In the genomic region with DNA sequence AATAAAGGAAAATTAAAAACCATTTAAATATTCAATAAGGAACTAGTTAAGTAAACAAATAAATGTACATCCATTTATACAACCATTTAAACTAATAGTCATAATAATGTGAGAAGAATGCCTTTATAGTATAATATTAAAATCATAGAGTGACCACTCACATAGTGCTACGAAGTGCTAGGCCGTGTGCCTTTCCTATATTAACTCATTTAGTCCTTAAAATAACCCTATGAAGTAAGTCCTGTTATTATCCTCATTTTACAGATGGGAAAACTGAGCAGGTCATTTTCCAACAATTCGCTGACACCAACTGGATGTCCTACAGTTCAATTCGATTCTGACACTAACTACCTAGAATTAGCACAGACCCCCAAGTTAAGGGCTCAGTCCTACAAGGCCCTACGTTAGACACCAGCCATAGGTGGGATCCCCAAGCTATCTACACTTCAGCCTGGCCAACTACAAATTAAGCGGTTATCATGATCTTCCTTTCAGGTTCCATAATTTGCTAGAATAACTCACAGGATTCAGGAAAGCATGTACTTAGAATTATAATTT, we compare ENCODE assay signal across 18 cellular contexts. TPM values are rescaled to one million over a fixed set of nuclear protein-coding genes. Genes with fewer than 3 reads are reported as not detected.
A peak's percentile ranks its signal among the peaks of the same experiment; 100 is the strongest.
DNase-seq lines count a peak whose midpoint lies in the region; ATAC-seq, FAIRE-seq and TF ChIP-seq lines count a peak whose summit lies in the region.
"Had no signal": no experiment of that assay in that cellular context is flagged by ENCODE, and none has a peak within 500 bp of the region (broad histone marks: within the 10 kb centered on the region; RNA-seq: fewer than 3 reads in every experiment).

No MANE protein-coding gene starts in this region.

- H3K9ac ChIP-seq in GM23248 (no peak overlapping the region), keratinocyte (ENCODE audit: control insufficient read depth, extremely low read depth, insufficient read depth, low read length) (peak overlapping the region; percentile 61)

- H3K36me3 ChIP-seq in GM23248 (ENCODE audit: low read depth), result no peaks in the 10 kb centered on the region
- H3K36me3 ChIP-seq in keratinocyte (ENCODE audit: control insufficient read depth in 2 of 2, extremely low read depth in 1 of 2, insufficient read depth in 2 of 2, low read length in 2 of 2), result peaks cover 3 to 5% of the 10 kb centered on the region in 2 experiments
- H3K36me3 ChIP-seq: heart left ventricle, left ventricle myocardium inferior, neutrophil, tibial artery had no signal

- peak; percentile 34 for DNase-seq in activated T-cell treated with anti-CD3 and anti-CD28 coated beads, Interleukin-2, amount 50 U/mL, for 24 hours
- DNase-seq in activated T-cell treated with anti-CD3 and anti-CD28 coated beads, Interleukin-2, amount 50 U/mL, for 48 hours, result no peak
- DNase-seq in GM23248, result no peak
- DNase-seq in activated T-helper 2 cell treated with anti-CD3 and anti-CD28 coated beads, Interferon-gamma antibody, Interleukin-2, Interleukin-4, amounts not matched to agents 10 μg/mL and 5 μg/mL and 100 μg/mL, durations not matched to agents 14 hours and 24 hours and 36 hours (ENCODE audit: low spot score), result no peak
- no peak for DNase-seq in keratinocyte (ENCODE audit: low read depth, low spot score)
- no peak for DNase-seq in AG08396 (ENCODE audit: low spot score)
- no peak for DNase-seq in cortex of kidney (lab: John Stamatoyannopoulos, UW)
- DNase-seq: CD4-positive, alpha-beta memory T cell; DND-41; effector memory CD4-positive, alpha-beta T cell; heart left ventricle; left ventricle myocardium inferior; NCI-H1694; tibial artery had no signal

- H3F3A ChIP-seq in GM23248 (ENCODE audit: insufficient read depth), result 0 out of 2 replicates have a peak, but pooled peaks cover 6% of the 10 kb centered on the region

- no peaks in the 10 kb centered on the region for H3K9me1 ChIP-seq in keratinocyte (ENCODE audit: control insufficient read depth, extremely low read depth, insufficient read depth, low read length)

- peak overlapping the region; percentile 26; the same call in 1 of the 2 replicates for H3K27ac ChIP-seq in GM23248
- H3K27ac ChIP-seq in keratinocyte (ENCODE audit: control insufficient read depth, insufficient read depth, low read length), result peak overlapping the region; percentile 95
- H3K27ac ChIP-seq: HL-60, left ventricle myocardium inferior, neutrophil, tibial artery had no signal

- no peaks in the 10 kb centered on the region for H4K20me1 ChIP-seq in GM23248 (ENCODE audit: insufficient read depth)
- no peaks in the 10 kb centered on the region for H4K20me1 ChIP-seq in keratinocyte (ENCODE audit: control insufficient read depth, extremely low read depth, insufficient read depth, low read length)

- peak overlapping the region; percentile 60 for H3K4me3 Mint-ChIP-seq in activated T-cell treated with anti-CD3 and anti-CD28 coated beads, Interleukin-2, amount 50 U/mL, for 24 hours
- peak overlapping the region; percentile 56 for H3K4me3 Mint-ChIP-seq in activated T-helper 2 cell treated with anti-CD3 and anti-CD28 coated beads, Interferon-gamma antibody, Interleukin-2, Interleukin-4, amounts not matched to agents 10 μg/mL and 5 μg/mL and 100 μg/mL, durations not matched to agents 14 hours and 24 hours and 36 hours (ENCODE audit: low read depth)
- H3K4me3 Mint-ChIP-seq: CD4-positive, alpha-beta memory T cell; IgD-negative memory B cell had no signal

- intact Hi-C loops in activated T-helper 2 cell treated with anti-CD3 and anti-CD28 coated beads, Interferon-gamma antibody, Interleukin-2, Interleukin-4, amounts not matched to agents 10 μg/mL and 5 μg/mL and 100 μg/mL, durations not matched to agents 14 hours and 24 hours and 36 hours (cut with micrococcal nuclease), result loop anchor here (2.0 to 10.0 kb wide), 5 partner anchors 32 to 214 kb away; a partner anchor contains a TSS

- H3K9me3 Mint-ChIP-seq in activated T-cell treated with anti-CD3 and anti-CD28 coated beads, Interleukin-2, amount 50 U/mL, for 24 hours, result no peaks in the 10 kb centered on the region
- H3K9me3 Mint-ChIP-seq in activated T-helper 2 cell treated with anti-CD3 and anti-CD28 coated beads, Interferon-gamma antibody, Interleukin-2, Interleukin-4, amounts not matched to agents 10 μg/mL and 5 μg/mL and 100 μg/mL, durations not matched to agents 14 hours and 24 hours and 36 hours, result no peaks in the 10 kb centered on the region
- H3K9me3 Mint-ChIP-seq: CD4-positive, alpha-beta memory T cell; IgD-negative memory B cell had no signal

- peaks cover 79% of the 10 kb centered on the region for H3K36me3 Mint-ChIP-seq in activated T-cell treated with anti-CD3 and anti-CD28 coated beads, Interleukin-2, amount 50 U/mL, for 24 hours (ENCODE audit: low read depth)
- H3K36me3 Mint-ChIP-seq in activated T-helper 2 cell treated with anti-CD3 and anti-CD28 coated beads, Interferon-gamma antibody, Interleukin-2, Interleukin-4, amounts not matched to agents 10 μg/mL and 5 μg/mL and 100 μg/mL, durations not matched to agents 14 hours and 24 hours and 36 hours (ENCODE audit: low read depth), result peaks cover 59% of the 10 kb centered on the region
- H3K36me3 Mint-ChIP-seq: IgD-negative memory B cell had no signal

- H3K9me2 ChIP-seq in GM23248 (ENCODE audit: insufficient read depth), result no peaks in the 10 kb centered on the region

- no peak for TF ChIP-seq CTCF in keratinocyte (optimal IDR thresholded peaks at IDR 0.05 in 1 of 3, IDR thresholded peaks at IDR 0.05 in 1 of 3, conservative IDR thresholded peaks at IDR 0.05 in 1 of 3; ENCODE audit: extremely low read depth in 1 of 3, insufficient read depth in 2 of 3, low read length in 3 of 3)

- no peaks in the 10 kb centered on the region for H3K79me2 ChIP-seq in GM23248 (ENCODE audit: insufficient read depth)
- peaks cover 7% of the 10 kb centered on the region for H3K79me2 ChIP-seq in keratinocyte (ENCODE audit: control insufficient read depth, insufficient read depth, low read length)

- no peaks in the 10 kb centered on the region for H3K9me3 ChIP-seq in GM23248 (ENCODE audit: low read depth)
- no peaks in the 10 kb centered on the region for H3K9me3 ChIP-seq in keratinocyte (ENCODE audit: control insufficient read depth, low read depth, low read length)
- H3K9me3 ChIP-seq: heart left ventricle, left ventricle myocardium inferior, neutrophil, tibial artery had no signal

- peak; percentile 41 for FAIRE-seq in keratinocyte (lab: Jason Lieb, UNC)

- peaks cover 60% of the 10 kb centered on the region for H3K4me1 Mint-ChIP-seq in activated T-cell treated with anti-CD3 and anti-CD28 coated beads, Interleukin-2, amount 50 U/mL, for 24 hours (ENCODE audit: low read depth)
- H3K4me1 Mint-ChIP-seq in activated T-helper 2 cell treated with anti-CD3 and anti-CD28 coated beads, Interferon-gamma antibody, Interleukin-2, Interleukin-4, amounts not matched to agents 10 μg/mL and 5 μg/mL and 100 μg/mL, durations not matched to agents 14 hours and 24 hours and 36 hours (ENCODE audit: low read depth), result peaks cover 51% of the 10 kb centered on the region

- in situ Hi-C loops in GM23248 (cut with MboI), result no loop called here

- 95 to 97% methylated on average over 6 of the region's 6 CpGs for whole genome bisulfite sequencing in GM23248 (ENCODE audit: low coverage in 1 of 2, low lambda C conversion rate in 2 of 2, missing lambda C conversion rate in 2 of 2), 2 experiments

- H3K4me3 ChIP-seq in GM23248 (no peak overlapping the region), keratinocyte (ENCODE audit: control insufficient read depth in 2 of 3, extremely low read depth in 1 of 3, insufficient read depth in 2 of 3, low read depth in 1 of 3, low read length in 3 of 3) (no peak overlapping the region)
- H3K4me3 ChIP-seq: heart left ventricle, left ventricle myocardium inferior, tibial artery had no signal

- H3K27me3 ChIP-seq in GM23248 (replicated peaks; ENCODE audit: insufficient read depth) (no peaks in the 10 kb centered on the region), keratinocyte (ENCODE audit: control insufficient read depth, extremely low read depth, insufficient read depth, low read length) (no peaks in the 10 kb centered on the region)

- H3K4me1 ChIP-seq in GM23248 (ENCODE audit: insufficient read depth) (peaks cover 13% of the 10 kb centered on the region), keratinocyte (ENCODE audit: control insufficient read depth, extremely low read depth, insufficient read depth, low read length) (peaks cover 49% of the 10 kb centered on the region)

- peak overlapping the region; percentile 6 for H3K4me2 ChIP-seq in GM23248 (ENCODE audit: unreplicated experiment)
- peak overlapping the region; percentile 87 for H3K4me2 ChIP-seq in keratinocyte (ENCODE audit: control insufficient read depth, extremely low read depth, insufficient read depth, low read depth, low read length)

- H3K27me3 Mint-ChIP-seq in activated T-cell treated with anti-CD3 and anti-CD28 coated beads, Interleukin-2, amount 50 U/mL, for 24 hours, result peaks cover under 1% of the 10 kb centered on the region
- no peaks in the 10 kb centered on the region for H3K27me3 Mint-ChIP-seq in activated T-helper 2 cell treated with anti-CD3 and anti-CD28 coated beads, Interferon-gamma antibody, Interleukin-2, Interleukin-4, amounts not matched to agents 10 μg/mL and 5 μg/mL and 100 μg/mL, durations not matched to agents 14 hours and 24 hours and 36 hours (ENCODE audit: low read depth)

- H3K27ac Mint-ChIP-seq in activated T-cell treated with anti-CD3 and anti-CD28 coated beads, Interleukin-2, amount 50 U/mL, for 24 hours, result peak overlapping the region; percentile 100
- H3K27ac Mint-ChIP-seq in activated T-helper 2 cell treated with anti-CD3 and anti-CD28 coated beads, Interferon-gamma antibody, Interleukin-2, Interleukin-4, amounts not matched to agents 10 μg/mL and 5 μg/mL and 100 μg/mL, durations not matched to agents 14 hours and 24 hours and 36 hours, result peak overlapping the region; percentile 93
- H3K27ac Mint-ChIP-seq: CD4-positive, alpha-beta memory T cell; IgD-negative memory B cell had no signal

- H2AFZ ChIP-seq in GM23248 (no peak overlapping the region), keratinocyte (ENCODE audit: control insufficient read depth, low read length) (peak overlapping the region; percentile 28)

- no peak for ATAC-seq in GM21360 (IDR thresholded peaks at IDR 0.05; ENCODE audit: unreplicated experiment)
- ATAC-seq: heart left ventricle had no signal

- dilution Hi-C loops in keratinocyte (cut with MboI; ENCODE audit: extremely low pct_ligation_motif_present, low sequenced_read_pairs), result no loop called here

RNA-seq across cellular contexts. Expression of a gene that starts 4.1 kb away (rescaled TPM):
- total RNA-seq in GM23248 (2014; rRNA removed; shearing (Covaris generic)), result 2.2 and 2.5 TPM in 2 replicates
- 1.5 and 1.9 TPM in 2 replicates for polyA plus RNA-seq in GM23248 (2016; fragmentation: Nextera tagmentation; extraction: Ambion mirVana)
- total RNA-seq in activated T-helper 2 cell treated with anti-CD3 and anti-CD28 coated beads, Interferon-gamma antibody, Interleukin-2, Interleukin-4, amounts not matched to agents 10 μg/mL and 5 μg/mL and 100 μg/mL, durations not matched to agents 14 hours and 24 hours and 36 hours, result 73.4 and 73.5 TPM in 2 replicates
- 9.5 to 18.6 TPM (median 12.5 TPM) in 3 replicates for polyA plus RNA-seq in keratinocyte
- polyA plus RNA-seq in keratinocyte (2011; ENCODE audit: low read depth), result 13.9 TPM
- polyA plus RNA-seq in keratinocyte (2011; cell fraction: cytosol; rRNA removed), result 6.5 and 7.7 TPM in 2 replicates
- 21.2 and 24.3 TPM in 2 replicates for polyA plus RNA-seq in keratinocyte (2011; cell fraction: nucleus; rRNA removed)
- 6.2 and 8.0 TPM in 2 replicates for polyA plus RNA-seq in keratinocyte (2012; ENCODE audit: low replicate concordance)
- polyA minus RNA-seq in keratinocyte, result 13.1 to 30.0 TPM (median 18.0 TPM) in 3 replicates
- polyA minus RNA-seq in keratinocyte (2011; cell fraction: cytosol; rRNA and poly(A)+ RNA removed), result 14.2 TPM
- 11.6 and 24.7 TPM in 2 replicates for polyA minus RNA-seq in keratinocyte (2011; cell fraction: nucleus; rRNA and poly(A)+ RNA removed)
- polyA plus RNA-seq: CD4-positive, alpha-beta memory T cell had no signal

Comparison
In these comparisons a context has a peak if more than half of its experiments do, and no peak if none do; other contexts are left out.
1. RNA of a gene that starts 4.1 kb away (total RNA-seq): 73.4 to 73.5 TPM in activated T-helper 2 cell treated with anti-CD3 and anti-CD28 coated beads, Interferon-gamma antibody, Interleukin-2, Interleukin-4, amounts not matched to agents 10 μg/mL and 5 μg/mL and 100 μg/mL, durations not matched to agents 14 hours and 24 hours and 36 hours; 2.2 to 2.5 TPM in GM23248; every median in the first group is over 10 times any median in the second.